10 cellular contexts compared by ENCODE assay signal in genomic region chr5:135489466-135490244, GRCh38. TPM values are rescaled to one million over a fixed set of nuclear protein-coding genes. Genes with fewer than 3 reads are reported as not detected.
DNase-seq lines count a peak whose midpoint lies in the region; ATAC-seq and TF ChIP-seq lines count a peak whose summit lies in the region.
"Had no signal": no experiment of that assay in that cellular context is flagged by ENCODE, and none has a peak within 500 bp of the region (broad histone marks: within the 10 kb centered on the region; RNA-seq: fewer than 3 reads in every experiment).

No MANE protein-coding gene starts in this region.

- H3K4me1 ChIP-seq in left lung (peaks cover 18 to 38% of the 10 kb centered on the region in 2 donors), subcutaneous abdominal adipose tissue (ENCODE audit: control insufficient read depth in 5 of 5, insufficient read depth in 5 of 5, low read length in 5 of 5) (peaks cover 3 to 36% (median 25%) of the 10 kb centered on the region in 5 donors)
- H3K4me1 ChIP-seq in effector memory CD4-positive, alpha-beta T cell (ENCODE audit: control insufficient read depth, insufficient read depth, low read length, poor library complexity, severe bottlenecking): no peaks in the 10 kb centered on the region

- intact Hi-C loops in left lung (cut with DNase I): no loop called here

- H3K27ac Mint-ChIP-seq in activated CD8-positive, alpha-beta memory T cell treated with anti-CD3 and anti-CD28 coated beads, Interleukin-2, amount 10 ng/mL, durations not matched to agents 7 days and 5 days: peak overlapping the region; percentile 59

- no peaks in the 10 kb centered on the region for H3K9me3 Mint-ChIP-seq in activated CD8-positive, alpha-beta memory T cell treated with anti-CD3 and anti-CD28 coated beads, Interleukin-2, amount 10 ng/mL, durations not matched to agents 7 days and 5 days (ENCODE audit: low read depth)
- H3K9me3 Mint-ChIP-seq: activated T-cell treated with anti-CD3 and anti-CD28 coated beads, Interleukin-2, amount 50 U/mL, for 4 hours had no signal

- no peak overlapping the region for H3K4me3 Mint-ChIP-seq in activated CD8-positive, alpha-beta memory T cell treated with anti-CD3 and anti-CD28 coated beads, Interleukin-2, amount 10 ng/mL, durations not matched to agents 7 days and 5 days
- H3K4me3 Mint-ChIP-seq: activated T-cell treated with anti-CD3 and anti-CD28 coated beads, Interleukin-2, amount 50 U/mL, for 4 hours had no signal

- no peak overlapping the region for H3K9ac ChIP-seq in subcutaneous abdominal adipose tissue (ENCODE audit: low read length in 5 of 5)

- no peaks in the 10 kb centered on the region for H3K9me3 ChIP-seq in WERI-Rb-1 (ENCODE audit: severe bottlenecking)
- H3K9me3 ChIP-seq in left lung: no peaks in the 10 kb centered on the region
- no peaks in the 10 kb centered on the region for H3K9me3 ChIP-seq in subcutaneous abdominal adipose tissue (ENCODE audit: control insufficient read depth in 5 of 5, low read length in 5 of 5)
- no peaks in the 10 kb centered on the region for H3K9me3 ChIP-seq in effector memory CD4-positive, alpha-beta T cell (ENCODE audit: control insufficient read depth, low read length)

- H3K27ac ChIP-seq in WERI-Rb-1 (peak overlapping the region; percentile 91), left lung (no peak overlapping the region), subcutaneous abdominal adipose tissue (ENCODE audit: low read depth, low read length) (no peak overlapping the region)
- H3K27ac ChIP-seq in effector memory CD4-positive, alpha-beta T cell (ENCODE audit: insufficient read depth, low read length, poor library complexity, severe bottlenecking): no peak overlapping the region

- no peak overlapping the region for H3K4me3 ChIP-seq in WERI-Rb-1 (ENCODE audit: low read depth, low read length)
- H3K4me3 ChIP-seq in left lung: peak overlapping the region in 1 of 2 donors; percentile 13
- peak overlapping the region; percentile 49 to 66 (median 57) for H3K4me3 ChIP-seq in subcutaneous abdominal adipose tissue (ENCODE audit: low read depth in 1 of 5, low read length in 5 of 5)
- no peak overlapping the region for H3K4me3 ChIP-seq in effector memory CD4-positive, alpha-beta T cell (ENCODE audit: insufficient read depth, low read depth, low read length, poor library complexity, severe bottlenecking)

- peaks cover 93% of the 10 kb centered on the region for H3K27me3 Mint-ChIP-seq in activated CD8-positive, alpha-beta memory T cell treated with anti-CD3 and anti-CD28 coated beads, Interleukin-2, amount 10 ng/mL, durations not matched to agents 7 days and 5 days

- CTCF ChIA-PET in activated CD8-positive, alpha-beta memory T cell treated with anti-CD3 and anti-CD28 coated beads, Interleukin-2, amount 10 ng/mL, durations not matched to agents 7 days and 5 days (lab: Charles Lee): interaction anchor here (1.5 kb wide), 1 partner anchor 42 kb away, joined by 4 read pairs; no protein-coding TSS in a partner anchor

- H3K36me3 Mint-ChIP-seq in activated CD8-positive, alpha-beta memory T cell treated with anti-CD3 and anti-CD28 coated beads, Interleukin-2, amount 10 ng/mL, durations not matched to agents 7 days and 5 days: peaks cover 2% of the 10 kb centered on the region

- DNase-seq in activated CD8-positive, alpha-beta memory T cell treated with anti-CD3 and anti-CD28 coated beads, Interleukin-2, amount 10 ng/mL, durations not matched to agents 7 days and 5 days: no peak
- DNase-seq in activated CD8-positive, alpha-beta memory T cell treated with anti-CD3 and anti-CD28 coated beads, Interleukin-2, amount 50 U/mL, for 48 hours: no peak
- no peak for DNase-seq in WERI-Rb-1
- no peak for DNase-seq in left lung
- no peak for DNase-seq in effector memory CD4-positive, alpha-beta T cell
- DNase-seq in OCI-M2 (lab: John Stamatoyannopoulos, UW; ENCODE audit: unreplicated experiment): no peak
- DNase-seq in KG1 (lab: John Stamatoyannopoulos, UW): no peak
- DNase-seq: activated T-cell treated with anti-CD3 and anti-CD28 coated beads, Interleukin-2, amount 50 U/mL, for 4 hours had no signal

- TF ChIP-seq CTCF in WERI-Rb-1 (IDR thresholded peaks at IDR 0.05; ENCODE audit: low read depth, low read length): no peak
- no peak for TF ChIP-seq CTCF in left lung (IDR thresholded peaks at IDR 0.05)

- H3K36me3 ChIP-seq in WERI-Rb-1: no peaks in the 10 kb centered on the region
- no peaks in the 10 kb centered on the region for H3K36me3 ChIP-seq in left lung
- H3K36me3 ChIP-seq in subcutaneous abdominal adipose tissue (ENCODE audit: control insufficient read depth in 5 of 5, insufficient read depth in 5 of 5, low read length in 5 of 5): no peaks in the 10 kb centered on the region
- H3K36me3 ChIP-seq in effector memory CD4-positive, alpha-beta T cell (ENCODE audit: control insufficient read depth, insufficient read depth, low read length): no peaks in the 10 kb centered on the region

- no peaks in the 10 kb centered on the region for H3K27me3 ChIP-seq in WERI-Rb-1 (ENCODE audit: insufficient read depth, low read depth, severe bottlenecking)
- H3K27me3 ChIP-seq in left lung: peaks cover 56 to 98% of the 10 kb centered on the region in 2 donors
- H3K27me3 ChIP-seq in subcutaneous abdominal adipose tissue (ENCODE audit: control insufficient read depth in 5 of 5, insufficient read depth in 4 of 5, low read length in 5 of 5): peaks cover 15 to 62% (median 60%) of the 10 kb centered on the region in 5 donors
- H3K27me3 ChIP-seq in effector memory CD4-positive, alpha-beta T cell (replicated peaks; ENCODE audit: control insufficient read depth, insufficient read depth, low read length, poor library complexity, severe bottlenecking): peaks cover 36% of the 10 kb centered on the region

- H3K4me1 Mint-ChIP-seq in activated CD8-positive, alpha-beta memory T cell treated with anti-CD3 and anti-CD28 coated beads, Interleukin-2, amount 10 ng/mL, durations not matched to agents 7 days and 5 days: peaks cover 2% of the 10 kb centered on the region

- ATAC-seq in activated CD8-positive, alpha-beta memory T cell treated with anti-CD3 and anti-CD28 coated beads, Interleukin-2, amount 10 ng/mL, durations not matched to agents 7 days and 5 days: no peak
- peak; percentile 4 for ATAC-seq in left lung
- ATAC-seq: activated T-cell treated with anti-CD3 and anti-CD28 coated beads, Interleukin-2, amount 50 U/mL, for 4 hours had no signal

RNA-seq across cellular contexts. Expression of gene TIFAB, which starts 37.5 kb away (rescaled TPM):
- not detected for total RNA-seq in activated CD8-positive, alpha-beta memory T cell treated with anti-CD3 and anti-CD28 coated beads, Interleukin-2, amount 10 ng/mL, durations not matched to agents 7 days and 5 days
- under 1 TPM; 0.03 to 0.18 TPM for total RNA-seq in left lung
- total RNA-seq: activated T-cell treated with anti-CD3 and anti-CD28 coated beads, Interleukin-2, amount 50 U/mL, for 4 hours; pulmonary artery endothelial cell had no signal

RNA-seq across cellular contexts. Expression of gene DCANP1, which starts 42.5 kb away (rescaled TPM):
- not detected for total RNA-seq in activated CD8-positive, alpha-beta memory T cell treated with anti-CD3 and anti-CD28 coated beads, Interleukin-2, amount 10 ng/mL, durations not matched to agents 7 days and 5 days
- under 1 TPM in 1 of 2 donors, not detected in 1; 0.24 TPM for total RNA-seq in left lung
- total RNA-seq: activated T-cell treated with anti-CD3 and anti-CD28 coated beads, Interleukin-2, amount 50 U/mL, for 4 hours; pulmonary artery endothelial cell had no signal

RNA-seq across cellular contexts. Expression of gene NEUROG1, which starts 46.1 kb away (rescaled TPM):
- not detected for total RNA-seq in activated CD8-positive, alpha-beta memory T cell treated with anti-CD3 and anti-CD28 coated beads, Interleukin-2, amount 10 ng/mL, durations not matched to agents 7 days and 5 days
- total RNA-seq in left lung: not detected
- total RNA-seq: activated T-cell treated with anti-CD3 and anti-CD28 coated beads, Interleukin-2, amount 50 U/mL, for 4 hours; pulmonary artery endothelial cell had no signal

Comparison
In these comparisons a context has a peak if more than half of its experiments do, and no peak if none do; other contexts are left out.
1. H3K4me3 ChIP-seq: peak in subcutaneous abdominal adipose tissue (5 of 5); none in WERI-Rb-1 (single experiment) and effector memory CD4-positive, alpha-beta T cell (single experiment).